24 cellular contexts compared by ENCODE assay signal in genomic region chr7:29430279-29430949, GRCh38.
DNase-seq lines count a peak whose midpoint lies in the region; ATAC-seq, FAIRE-seq and TF ChIP-seq lines count a peak whose summit lies in the region.
"Had no signal": no experiment of that assay in that cellular context is flagged by ENCODE, and none has a peak within 500 bp of the region (broad histone marks: within the 10 kb centered on the region; RNA-seq: fewer than 3 reads in every experiment).

No MANE protein-coding gene starts in this region.

- H4K20me1 ChIP-seq in GM23338 (replicated peaks; ENCODE audit: insufficient read depth): no peaks in the 10 kb centered on the region
- H4K20me1 ChIP-seq: BLaER1 treated with 17β-estradiol and CSF1 and Interleukin-3, amounts not matched to agents 10 nM and 100 nM had no signal

- TF ChIP-seq EP300 in tibial nerve (IDR thresholded peaks at IDR 0.05): no peak

- ATAC-seq in GM23338 (no peak), HG03439 (IDR thresholded peaks at IDR 0.05; ENCODE audit: unreplicated experiment) (no peak)
- ATAC-seq: A549; CD8-positive, alpha-beta T cell; GM12878 had no signal

- no peaks in the 10 kb centered on the region for H3K79me2 ChIP-seq in GM23338 (replicated peaks; ENCODE audit: insufficient read depth)

- H3K9me3 Mint-ChIP-seq in GM23338: no peaks in the 10 kb centered on the region
- H3K9me3 Mint-ChIP-seq: CD4-positive, alpha-beta T cell; CD8-positive, alpha-beta T cell had no signal

- H3K9me3 ChIP-seq in colonic mucosa: no peaks in the 10 kb centered on the region
- no peaks in the 10 kb centered on the region for H3K9me3 ChIP-seq in tibial nerve
- H3K9me3 ChIP-seq: A549, Caco-2 had no signal

- TF ChIP-seq POLR2A in tibial nerve (IDR thresholded peaks at IDR 0.05): no peak

- TF ChIP-seq CTCF in GM12865 (IDR thresholded peaks at IDR 0.05; ENCODE audit: insufficient read depth, low read depth, low read length, missing control alignments) (no peak), GM23338 (conservative IDR thresholded peaks at IDR 0.05; ENCODE audit: low read depth in 2 of 2) (no peak), colonic mucosa (IDR thresholded peaks at IDR 0.05) (no peak), tibial nerve (IDR thresholded peaks at IDR 0.05) (no peak)

- intact Hi-C loops in colonic mucosa (cut with DNase I): no loop called here

- 92 to 93% methylated on average over 8 of the region's 8 CpGs for WGBS in tibial nerve, 2 donors

- H3K9me2 ChIP-seq in GM23338 (ENCODE audit: insufficient read depth): no peaks in the 10 kb centered on the region

- H3K27me3 Mint-ChIP-seq in GM23338 (ENCODE audit: insufficient read depth, low read depth, poor library complexity): no peaks in the 10 kb centered on the region
- H3K27me3 Mint-ChIP-seq: B cell; CD4-positive, alpha-beta T cell had no signal

- no peaks in the 10 kb centered on the region for H3F3A ChIP-seq in GM23338 (replicated peaks; ENCODE audit: low read depth)

- DNase-seq in GM12865 (ENCODE audit: low read depth) (peak; percentile 9), GM23338 (ENCODE audit: low spot score) (no peak), RPMI8226 (peak; percentile 28), colonic mucosa (peak; percentile 13), HTR-8/SVneo (ENCODE audit: insufficient read length, low spot score) (no peak), tibial nerve (ENCODE audit: low spot score in 2 of 2) (no peak)
- DNase-seq: AML-193; Caco-2; Calu3; CD4-positive, alpha-beta T cell; CD8-positive, alpha-beta T cell; DMS79 treated with DMSO at 0.1 percent for 48 hours; GF-D8 had no signal

- no peaks in the 10 kb centered on the region for H3K4me1 ChIP-seq in GM23338 (ENCODE audit: insufficient read depth)
- no peaks in the 10 kb centered on the region for H3K4me1 ChIP-seq in colonic mucosa
- no peaks in the 10 kb centered on the region for H3K4me1 ChIP-seq in tibial nerve
- H3K4me1 ChIP-seq: A549 had no signal

- no peak overlapping the region for H3K4me3 Mint-ChIP-seq in GM23338
- H3K4me3 Mint-ChIP-seq: B cell; CD4-positive, alpha-beta T cell; CD8-positive, alpha-beta T cell had no signal

- no peak overlapping the region for H3K4me3 ChIP-seq in GM12865 (ENCODE audit: low read depth, low read length)
- H3K4me3 ChIP-seq in GM23338: no peak overlapping the region
- H3K4me3 ChIP-seq in colonic mucosa: no peak overlapping the region
- H3K4me3 ChIP-seq in tibial nerve: no peak overlapping the region
- H3K4me3 ChIP-seq: A549; BLaER1 treated with 17β-estradiol and CSF1 and Interleukin-3, amounts not matched to agents 10 nM and 100 nM; GM12878 had no signal

- H3K27me3 ChIP-seq in GM23338 (ENCODE audit: insufficient read depth) (no peaks in the 10 kb centered on the region), colonic mucosa (no peaks in the 10 kb centered on the region), tibial nerve (no peaks in the 10 kb centered on the region)
- H3K27me3 ChIP-seq: BLaER1 treated with 17β-estradiol and CSF1 and Interleukin-3, amounts not matched to agents 10 nM and 100 nM had no signal

- no peak overlapping the region for H3K4me2 ChIP-seq in GM23338
- H3K4me2 ChIP-seq: A549; BLaER1 treated with 17β-estradiol and CSF1 and Interleukin-3, amounts not matched to agents 10 nM and 100 nM had no signal

- FAIRE-seq in HTR-8/SVneo (lab: Jason Lieb, UNC): no peak
- FAIRE-seq: A549, D721Med, G401.6, GM12878, GM12892, GM18507 had no signal

- H3K36me3 ChIP-seq in GM23338 (ENCODE audit: insufficient read depth): no peaks in the 10 kb centered on the region
- no peaks in the 10 kb centered on the region for H3K36me3 ChIP-seq in colonic mucosa
- H3K36me3 ChIP-seq in tibial nerve: no peaks in the 10 kb centered on the region
- H3K36me3 ChIP-seq: BLaER1 treated with 17β-estradiol and CSF1 and Interleukin-3, amounts not matched to agents 10 nM and 100 nM had no signal

- H3K27ac Mint-ChIP-seq in GM23338: no peak overlapping the region
- H3K27ac Mint-ChIP-seq: B cell; CD4-positive, alpha-beta T cell; CD8-positive, alpha-beta T cell had no signal

- H2AFZ ChIP-seq in GM23338: 0 out of 2 replicates have a peak overlapping the region, but pooled peaks have one; percentile 47

- H3K27ac ChIP-seq in GM23338 (ENCODE audit: low read depth): no peak overlapping the region
- no peak overlapping the region for H3K27ac ChIP-seq in colonic mucosa
- H3K27ac ChIP-seq in tibial nerve: no peak overlapping the region
- H3K27ac ChIP-seq: 22Rv1; A549; BLaER1 treated with 17β-estradiol and CSF1 and Interleukin-3, amounts not matched to agents 10 nM and 100 nM; C4-2B had no signal

- H3K9ac ChIP-seq in colonic mucosa (ENCODE audit: low read depth in 2 of 2, low read length in 2 of 2): no peak overlapping the region
- H3K9ac ChIP-seq: BLaER1 treated with 17β-estradiol and CSF1 and Interleukin-3, amounts not matched to agents 10 nM and 100 nM had no signal

- peaks cover 9% of the 10 kb centered on the region; the same call in 2 of the 3 replicates for H3K4me1 Mint-ChIP-seq in GM23338

- H3K36me3 Mint-ChIP-seq in GM23338 (ENCODE audit: low read depth): no peaks in the 10 kb centered on the region
- H3K36me3 Mint-ChIP-seq: CD8-positive, alpha-beta T cell had no signal

TF ChIP-seq in GM23338, 12 proteins besides CTCF, POLR2A, EP300 and RAD21:
- TF ChIP-seq STAT1 (IDR thresholded peaks at IDR 0.05; ENCODE audit: unreplicated experiment): no peak
- TF ChIP-seq JUNB (IDR thresholded peaks at IDR 0.05; ENCODE audit: unreplicated experiment): no peak
- TF ChIP-seq POLR2AphosphoS5 (IDR thresholded peaks at IDR 0.05; ENCODE audit: low read depth): no peak
- TF ChIP-seq, protein P1, sequence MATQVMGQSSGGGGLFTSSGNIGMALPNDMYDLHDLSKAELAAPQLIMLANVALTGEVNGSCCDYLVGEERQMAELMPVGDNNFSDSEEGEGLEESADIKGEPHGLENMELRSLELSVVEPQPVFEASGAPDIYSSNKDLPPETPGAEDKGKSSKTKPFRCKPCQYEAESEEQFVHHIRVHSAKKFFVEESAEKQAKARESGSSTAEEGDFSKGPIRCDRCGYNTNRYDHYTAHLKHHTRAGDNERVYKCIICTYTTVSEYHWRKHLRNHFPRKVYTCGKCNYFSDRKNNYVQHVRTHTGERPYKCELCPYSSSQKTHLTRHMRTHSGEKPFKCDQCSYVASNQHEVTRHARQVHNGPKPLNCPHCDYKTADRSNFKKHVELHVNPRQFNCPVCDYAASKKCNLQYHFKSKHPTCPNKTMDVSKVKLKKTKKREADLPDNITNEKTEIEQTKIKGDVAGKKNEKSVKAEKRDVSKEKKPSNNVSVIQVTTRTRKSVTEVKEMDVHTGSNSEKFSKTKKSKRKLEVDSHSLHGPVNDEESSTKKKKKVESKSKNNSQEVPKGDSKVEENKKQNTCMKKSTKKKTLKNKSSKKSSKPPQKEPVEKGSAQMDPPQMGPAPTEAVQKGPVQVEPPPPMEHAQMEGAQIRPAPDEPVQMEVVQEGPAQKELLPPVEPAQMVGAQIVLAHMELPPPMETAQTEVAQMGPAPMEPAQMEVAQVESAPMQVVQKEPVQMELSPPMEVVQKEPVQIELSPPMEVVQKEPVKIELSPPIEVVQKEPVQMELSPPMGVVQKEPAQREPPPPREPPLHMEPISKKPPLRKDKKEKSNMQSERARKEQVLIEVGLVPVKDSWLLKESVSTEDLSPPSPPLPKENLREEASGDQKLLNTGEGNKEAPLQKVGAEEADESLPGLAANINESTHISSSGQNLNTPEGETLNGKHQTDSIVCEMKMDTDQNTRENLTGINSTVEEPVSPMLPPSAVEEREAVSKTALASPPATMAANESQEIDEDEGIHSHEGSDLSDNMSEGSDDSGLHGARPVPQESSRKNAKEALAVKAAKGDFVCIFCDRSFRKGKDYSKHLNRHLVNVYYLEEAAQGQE (IDR thresholded peaks at IDR 0.05; ENCODE audit: unreplicated experiment): no peak
- no peak for TF ChIP-seq ZNF114 (CRISPR knock-in tag; IDR thresholded peaks at IDR 0.05)
- TF ChIP-seq NANOG (IDR thresholded peaks at IDR 0.05; ENCODE audit: borderline replicate concordance): no peak
- TF ChIP-seq, protein P2, sequence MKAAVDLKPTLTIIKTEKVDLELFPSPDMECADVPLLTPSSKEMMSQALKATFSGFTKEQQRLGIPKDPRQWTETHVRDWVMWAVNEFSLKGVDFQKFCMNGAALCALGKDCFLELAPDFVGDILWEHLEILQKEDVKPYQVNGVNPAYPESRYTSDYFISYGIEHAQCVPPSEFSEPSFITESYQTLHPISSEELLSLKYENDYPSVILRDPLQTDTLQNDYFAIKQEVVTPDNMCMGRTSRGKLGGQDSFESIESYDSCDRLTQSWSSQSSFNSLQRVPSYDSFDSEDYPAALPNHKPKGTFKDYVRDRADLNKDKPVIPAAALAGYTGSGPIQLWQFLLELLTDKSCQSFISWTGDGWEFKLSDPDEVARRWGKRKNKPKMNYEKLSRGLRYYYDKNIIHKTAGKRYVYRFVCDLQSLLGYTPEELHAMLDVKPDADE (IDR thresholded peaks at IDR 0.05): no peak
- TF ChIP-seq ZNF331 (CRISPR knock-in tag; IDR thresholded peaks at IDR 0.05; ENCODE audit: low read depth): no peak
TF ChIP-seq in GM23338: peak in this region for 0.

Comparison
In these comparisons a context has a peak if more than half of its experiments do, and no peak if none do; other contexts are left out.
1. DNase-seq: peak in GM12865 (single experiment), RPMI8226 (single experiment) and colonic mucosa (single experiment); none in GM23338 (single experiment), HTR-8/SVneo (single experiment) and tibial nerve (0 of 2).